8 cellular contexts compared by ENCODE assay signal in the genomic region with DNA sequence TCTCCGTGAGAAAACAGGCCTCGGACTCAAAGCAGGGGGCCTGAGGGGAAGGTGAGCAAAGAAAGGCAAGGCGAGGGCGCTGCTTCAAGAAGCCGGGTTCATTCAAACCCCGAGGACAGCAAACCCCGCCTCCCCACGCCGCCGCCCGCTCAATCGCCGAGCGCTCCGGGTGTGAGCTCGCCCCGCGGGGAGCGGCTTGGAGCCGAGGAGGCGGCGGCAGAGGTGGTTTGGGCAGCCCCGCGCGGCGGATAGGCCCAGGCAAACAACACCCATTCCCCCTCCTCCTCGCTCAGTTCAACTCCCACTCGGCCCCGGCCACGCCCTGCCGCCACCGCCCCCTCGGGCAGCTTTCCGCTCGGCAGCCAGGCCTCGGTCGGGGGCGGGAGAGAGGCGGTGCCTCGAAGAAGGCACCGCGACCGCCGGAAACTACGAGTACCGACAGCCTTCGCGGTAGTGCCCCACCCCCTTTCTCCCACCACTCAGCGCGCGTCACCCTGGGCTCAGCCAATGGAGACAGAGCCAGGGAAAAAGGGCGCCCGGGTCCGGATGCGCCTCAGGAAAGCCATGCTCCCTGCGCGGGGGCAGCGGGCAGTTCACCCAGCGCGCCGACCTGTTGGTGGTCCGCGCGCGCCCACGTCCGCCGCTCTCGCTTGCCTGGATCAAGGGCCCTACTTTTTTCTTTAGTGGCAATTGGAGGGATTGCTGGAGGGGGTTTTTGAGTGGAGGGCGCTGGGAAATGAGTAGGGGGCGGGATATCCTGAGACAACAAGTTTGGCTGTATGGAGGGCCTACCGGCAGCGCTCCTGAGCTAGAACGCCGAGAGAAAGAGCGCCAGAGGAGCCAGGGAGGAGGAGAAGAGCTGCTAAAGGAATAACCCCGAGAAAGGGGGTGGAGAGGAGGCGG. TPM values are rescaled to one million over a fixed set of nuclear protein-coding genes. Genes with fewer than 3 reads are reported as not detected.
DNase-seq lines count a peak whose midpoint lies in the region; ATAC-seq and TF ChIP-seq lines count a peak whose summit lies in the region.

No MANE protein-coding gene starts in this region.

- H3K36me3 ChIP-seq in left lung: no peaks in the 10 kb centered on the region

- H3K27me3 ChIP-seq in left lung: no peaks in the 10 kb centered on the region

- peaks cover 23% of the 10 kb centered on the region for H3K36me3 Mint-ChIP-seq in dendritic cell treated with granulocyte-macrophage colony-stimulating factor and Interleukin-4, amounts not matched to agents 40 ng/mL and 50 ng/mL, for 4 days (ENCODE audit: low read depth)

- DNase-seq in NCI-H69 (lab: John Stamatoyannopoulos, UW) (peak; percentile 100), left lung (peak; percentile 100)
- DNase-seq in activated CD4-positive, alpha-beta T cell treated with anti-CD3 and anti-CD28 coated beads, Interleukin-2, amount 50 U/mL, for 1 hour: peak; percentile 99
- peak; percentile 99 for DNase-seq in stimulated activated CD4-positive, alpha-beta T cell treated with anti-CD3 and anti-CD28 coated beads, Interleukin-2, amount 100 ng/mL, for 4 hours (ENCODE audit: low read depth)

- peaks cover 30% of the 10 kb centered on the region for H3K4me1 Mint-ChIP-seq in dendritic cell treated with granulocyte-macrophage colony-stimulating factor and Interleukin-4, amounts not matched to agents 40 ng/mL and 50 ng/mL, for 4 days (ENCODE audit: low read depth)

- no peaks in the 10 kb centered on the region for H3K9me3 Mint-ChIP-seq in dendritic cell treated with granulocyte-macrophage colony-stimulating factor and Interleukin-4, amounts not matched to agents 40 ng/mL and 50 ng/mL, for 4 days

- peak overlapping the region; percentile 82 to 93 for H3K4me3 ChIP-seq in left lung

- H3K27ac ChIP-seq in C4-2B (peak overlapping the region; percentile 90), left lung (peak overlapping the region; percentile 95 to 98)

- peak overlapping the region; percentile 100 for H3K27ac Mint-ChIP-seq in dendritic cell treated with granulocyte-macrophage colony-stimulating factor and Interleukin-4, amounts not matched to agents 40 ng/mL and 50 ng/mL, for 4 days

- no peaks in the 10 kb centered on the region for H3K27me3 Mint-ChIP-seq in dendritic cell treated with granulocyte-macrophage colony-stimulating factor and Interleukin-4, amounts not matched to agents 40 ng/mL and 50 ng/mL, for 4 days

- no peaks in the 10 kb centered on the region for H3K9me3 ChIP-seq in left lung

- intact Hi-C loops in dendritic cell treated with granulocyte-macrophage colony-stimulating factor and Interleukin-4, amounts not matched to agents 40 ng/mL and 50 ng/mL, for 4 days (cut with micrococcal nuclease): loop anchor here (2.0 to 5.0 kb wide), 3 partner anchors 72 to 170 kb away; a partner anchor contains a TSS
- intact Hi-C loops in left lung (cut with DNase I): no loop called here

- peak overlapping the region; percentile 100 for H3K4me3 Mint-ChIP-seq in dendritic cell treated with granulocyte-macrophage colony-stimulating factor and Interleukin-4, amounts not matched to agents 40 ng/mL and 50 ng/mL, for 4 days

- TF ChIP-seq CTCF in C4-2B (conservative IDR thresholded peaks at IDR 0.05) (no peak), left lung (IDR thresholded peaks at IDR 0.05) (peak in 1 of 2 donors; percentile 34)

- peak; percentile 70 for ATAC-seq in GM19372 (IDR thresholded peaks at IDR 0.05; ENCODE audit: low read depth, unreplicated experiment)
- peak; percentile 72 for ATAC-seq in HG03521 (IDR thresholded peaks at IDR 0.05; ENCODE audit: unreplicated experiment)
- peak; percentile 92 for ATAC-seq in left lung

- peaks cover 7 to 45% of the 10 kb centered on the region in 2 donors for H3K4me1 ChIP-seq in left lung

RNA-seq across cellular contexts. Expression of a gene that starts 0.7 kb away (rescaled TPM):
- total RNA-seq in left lung: 1 to 10 TPM; 4.3 to 5.6 TPM

Comparison
In these comparisons a context has a peak if more than half of its experiments do, and no peak if none do; other contexts are left out.
1. Peak in every context shown above with its lines: DNase-seq, ATAC-seq, H3K4me3 ChIP-seq and H3K27ac ChIP-seq.